ENCODE assay signal across 13 cellular contexts in genomic region chr4:106365613-106366012, GRCh38. TPM values are rescaled to one million over a fixed set of nuclear protein-coding genes. Genes with fewer than 3 reads are reported as not detected.
DNase-seq lines count a peak whose midpoint lies in the region; ATAC-seq, FAIRE-seq and TF ChIP-seq lines count a peak whose summit lies in the region.
"Had no signal": no experiment of that assay in that cellular context is flagged by ENCODE, and none has a peak within 500 bp of the region (broad histone marks: within the 10 kb centered on the region; RNA-seq: fewer than 3 reads in every experiment).

No MANE protein-coding gene starts in this region.

- no peak overlapping the region for H3K4me3 Mint-ChIP-seq in stimulated activated naive B cell treated with anti-CD40 and anti-IgM and Interleukin-4, amounts not matched to agents 10 μg/mL and 1 μg/mL and 100 μg/mL, for 72 hours

- H3K36me3 ChIP-seq in neuron (ENCODE audit: insufficient read depth, low read length), result no peaks in the 10 kb centered on the region

- DNase-seq in DMS53 (lab: John Stamatoyannopoulos, UW), result peak; percentile 53
- DNase-seq in OCI-M1 (lab: John Stamatoyannopoulos, UW), result peak; percentile 55
- DNase-seq in stimulated activated naive B cell treated with anti-CD40 and anti-IgM and Interleukin-4, amounts not matched to agents 10 μg/mL and 1 μg/mL and 100 μg/mL, for 72 hours, result no peak
- DNase-seq in dorsolateral prefrontal cortex, result no peak
- DNase-seq in GM20000 (ENCODE audit: low spot score), result no peak
- no peak for DNase-seq in GM12891 (ENCODE audit: insufficient read length, low spot score)
- DNase-seq: activated CD4-positive, alpha-beta T cell treated with anti-CD3 and anti-CD28 coated beads for 48 hours; GOT3; NCI-H187; occipital lobe had no signal

- no peaks in the 10 kb centered on the region for H3K4me1 Mint-ChIP-seq in stimulated activated naive B cell treated with anti-CD40 and anti-IgM and Interleukin-4, amounts not matched to agents 10 μg/mL and 1 μg/mL and 100 μg/mL, for 72 hours

- no peak overlapping the region for H3K27ac Mint-ChIP-seq in stimulated activated naive B cell treated with anti-CD40 and anti-IgM and Interleukin-4, amounts not matched to agents 10 μg/mL and 1 μg/mL and 100 μg/mL, for 72 hours

- H3K27me3 Mint-ChIP-seq in stimulated activated naive B cell treated with anti-CD40 and anti-IgM and Interleukin-4, amounts not matched to agents 10 μg/mL and 1 μg/mL and 100 μg/mL, for 72 hours, result peaks cover 10 to 14% of the 10 kb centered on the region in 2 donors

- H3K27me3 ChIP-seq in neuron (ENCODE audit: insufficient read depth, low read length) (no peaks in the 10 kb centered on the region), dorsolateral prefrontal cortex (peaks cover 0 to 4% (median 0%) of the 10 kb centered on the region in 45 donors)

- H3K9me3 Mint-ChIP-seq in stimulated activated naive B cell treated with anti-CD40 and anti-IgM and Interleukin-4, amounts not matched to agents 10 μg/mL and 1 μg/mL and 100 μg/mL, for 72 hours, result no peaks in the 10 kb centered on the region

- no peaks in the 10 kb centered on the region for H3K36me3 Mint-ChIP-seq in stimulated activated naive B cell treated with anti-CD40 and anti-IgM and Interleukin-4, amounts not matched to agents 10 μg/mL and 1 μg/mL and 100 μg/mL, for 72 hours

- no peak for FAIRE-seq in GM12891 (lab: Jason Lieb, UNC)

- TF ChIP-seq CTCF in dorsolateral prefrontal cortex (IDR thresholded peaks at IDR 0.05 in 54 of 56, conservative IDR thresholded peaks at IDR 0.05 in 2 of 56; ENCODE audit: low read depth in 1 of 56, partially characterized antibody in 56 of 56) (no peak), GM20000 (IDR thresholded peaks at IDR 0.05; ENCODE audit: extremely low read depth, missing control alignments) (no peak)

- intact Hi-C loops in dorsolateral prefrontal cortex (cut with DNase I), result no loop called here

- H2AFZ ChIP-seq in neuron (ENCODE audit: low read depth, low read length), result peak overlapping the region; percentile 26

- peaks cover 10% of the 10 kb centered on the region for H3K4me1 ChIP-seq in neuron (ENCODE audit: insufficient read depth, low read length)

- TF ChIP-seq POLR2A in GM12891 (IDR thresholded peaks at IDR 0.05; ENCODE audit: low read depth, low read length), result no peak

- peak; percentile 92 for ATAC-seq in esophagus mucosa
- ATAC-seq in stimulated activated naive B cell treated with anti-CD40 and anti-IgM and Interleukin-4, amounts not matched to agents 10 μg/mL and 1 μg/mL and 100 μg/mL, for 72 hours (replicated peaks), result no peak

- H3K27ac ChIP-seq in dorsolateral prefrontal cortex, result peak overlapping the region in 1 of 59 donors; percentile 28

- no peaks in the 10 kb centered on the region for H3K9me3 ChIP-seq in neuron (ENCODE audit: low read length)

- no peak overlapping the region for H3K4me3 ChIP-seq in neuron (ENCODE audit: low read length)
- H3K4me3 ChIP-seq in dorsolateral prefrontal cortex, result no peak overlapping the region

TF ChIP-seq in GM12891, 5 proteins besides CTCF, POLR2A, EP300 and RAD21:
- TF ChIP-seq TAF1 (IDR thresholded peaks at IDR 0.05; ENCODE audit: low read depth, low read length), result no peak
- TF ChIP-seq POU2F2 (IDR thresholded peaks at IDR 0.05; ENCODE audit: low read depth, low read length), result no peak
- TF ChIP-seq PAX5 (IDR thresholded peaks at IDR 0.05; ENCODE audit: insufficient read depth, low read length, severe bottlenecking), result no peak
- TF ChIP-seq POLR2AphosphoS5 (IDR thresholded peaks at IDR 0.05; ENCODE audit: low read depth, low read length), result no peak
- TF ChIP-seq SPI1 (IDR thresholded peaks at IDR 0.05; ENCODE audit: low read depth, low read length), result no peak

RNA-seq across cellular contexts. Expression of gene GIMD1, which starts 3.0 kb away (rescaled TPM):
- total RNA-seq in esophagus mucosa (not detected), dorsolateral prefrontal cortex (not detected)
- not detected for polyA plus RNA-seq in GM12891 (2012; ENCODE audit: low read depth, missing spikeins)
- total RNA-seq: occipital lobe, subcutaneous adipose tissue had no signal

RNA-seq across cellular contexts. Expression of gene AIMP1, which starts 49.3 kb away (rescaled TPM):
- 32.8 TPM for total RNA-seq in esophagus mucosa
- total RNA-seq in dorsolateral prefrontal cortex, result 10 to 100 TPM; 18.9 to 46.8 (median 30.3) TPM
- 46.3 TPM for polyA plus RNA-seq in GM12891 (2012; ENCODE audit: low read depth, missing spikeins)

RNA-seq across cellular contexts. Expression of gene TBCK, which starts 49.6 kb away (rescaled TPM):
- total RNA-seq in esophagus mucosa (21.6 TPM), dorsolateral prefrontal cortex (100 to 1,000 TPM in 3 of 120 experiments, 10 to 100 TPM in 117; 52.1 to 108 (median 72.3) TPM)
- 10.0 TPM for polyA plus RNA-seq in GM12891 (2012; ENCODE audit: low read depth, missing spikeins)

Comparison
In these comparisons a context has a peak if more than half of its experiments do, and no peak if none do; other contexts are left out.
1. DNase-seq: peak in DMS53 (single experiment) and OCI-M1 (single experiment); none in stimulated activated naive B cell treated with anti-CD40 and anti-IgM and Interleukin-4, amounts not matched to agents 10 μg/mL and 1 μg/mL and 100 μg/mL, for 72 hours (single experiment), dorsolateral prefrontal cortex (0 of 10), GM20000 (single experiment) and GM12891 (single experiment).